Comparison of ENCODE assay signal across 21 cellular contexts in genomic region chr4:54017308-54017707, GRCh38. TPM values are rescaled to one million over a fixed set of nuclear protein-coding genes. Genes with fewer than 3 reads are reported as not detected.
A peak's percentile ranks its signal among the peaks of the same experiment; 100 is the strongest.
DNase-seq lines count a peak whose midpoint lies in the region; ATAC-seq and TF ChIP-seq lines count a peak whose summit lies in the region.
"Had no signal": no experiment of that assay in that cellular context is flagged by ENCODE, and none has a peak within 500 bp of the region (broad histone marks: within the 10 kb centered on the region; RNA-seq: fewer than 3 reads in every experiment).

No MANE protein-coding gene starts in this region.

- H3K36me3 Mint-ChIP-seq in brain: peaks cover 12% of the 10 kb centered on the region

- no peak for ATAC-seq in GM21360 (IDR thresholded peaks at IDR 0.05; ENCODE audit: unreplicated experiment)
- ATAC-seq: HepG2, Panc1 had no signal

- peaks cover 19% of the 10 kb centered on the region for H3K36me3 ChIP-seq in neutrophil

- TF ChIP-seq CTCF in brain (conservative IDR thresholded peaks at IDR 0.05) (no peak), neutrophil (IDR thresholded peaks at IDR 0.05) (no peak)

- DNase-seq in NCI-H146 (lab: John Stamatoyannopoulos, UW) (peak; percentile 42), NCI-H146 treated with DMSO at 0.1 percent for 48 hours (lab: John Stamatoyannopoulos, UW; ENCODE audit: unreplicated experiment) (no peak), NCI-H69 (lab: John Stamatoyannopoulos, UW) (peak; percentile 10), NCI-H2171 treated with DMSO at 0.1 percent for 48 hours (lab: John Stamatoyannopoulos, UW) (no peak)
- DNase-seq in stimulated activated CD4-positive, alpha-beta T cell treated with anti-CD3 and anti-CD28 coated beads, Interleukin-4, amount 100 ng/mL, for 4 hours: no peak
- DNase-seq: Calu3, DND-41, Kasumi-1, MV-4-11, NCI-H1694, NCI-H226 had no signal

- H3K27ac ChIP-seq in neutrophil: peak overlapping the region; percentile 17
- H3K27ac ChIP-seq: 22Rv1, C4-2B, HL-60, RWPE1 had no signal

- H3K4me3 Mint-ChIP-seq in brain: peak overlapping the region in 1 of 5 experiments; percentile 37
- H3K4me3 Mint-ChIP-seq: B cell had no signal

- H3K9me3 ChIP-seq in neutrophil: no peaks in the 10 kb centered on the region

- peak overlapping the region in 3 of 5 experiments; percentile 46 to 66 (median 56) for H3K27ac Mint-ChIP-seq in brain
- H3K27ac Mint-ChIP-seq: B cell had no signal

- H3K27me3 Mint-ChIP-seq in brain: no peaks in the 10 kb centered on the region
- H3K27me3 Mint-ChIP-seq: B cell had no signal

- H3K4me1 Mint-ChIP-seq in brain: peaks cover 51% of the 10 kb centered on the region

- H3K27me3 ChIP-seq in neutrophil: no peaks in the 10 kb centered on the region

- H3K9me3 Mint-ChIP-seq in brain: no peaks in the 10 kb centered on the region

- H3K4me3 ChIP-seq in neutrophil (ENCODE audit: low read depth in 1 of 2, low read length in 1 of 2): no peak overlapping the region

- H3K4me1 ChIP-seq in neutrophil (ENCODE audit: control insufficient read depth in 1 of 2, insufficient read depth in 1 of 2, low read depth in 1 of 2, low read length in 1 of 2): no peaks in the 10 kb centered on the region

RNA-seq across cellular contexts. Expression of gene CHIC2, which starts 47.1 kb away (rescaled TPM):
- polyA plus RNA-seq in brain (ENCODE audit: insufficient read depth, low read depth, low replicate concordance): 11.3 TPM

Comparison
In these comparisons a context has a peak if more than half of its experiments do, and no peak if none do; other contexts are left out.
1. DNase-seq: peak in NCI-H146 (single experiment) and NCI-H69 (single experiment); none in NCI-H146 treated with DMSO at 0.1 percent for 48 hours (single experiment), stimulated activated CD4-positive, alpha-beta T cell treated with anti-CD3 and anti-CD28 coated beads, Interleukin-4, amount 100 ng/mL, for 4 hours (0 of 2) and NCI-H2171 treated with DMSO at 0.1 percent for 48 hours (single experiment).